Comparison of ENCODE assay signal across 2 cellular contexts in the genomic region with DNA sequence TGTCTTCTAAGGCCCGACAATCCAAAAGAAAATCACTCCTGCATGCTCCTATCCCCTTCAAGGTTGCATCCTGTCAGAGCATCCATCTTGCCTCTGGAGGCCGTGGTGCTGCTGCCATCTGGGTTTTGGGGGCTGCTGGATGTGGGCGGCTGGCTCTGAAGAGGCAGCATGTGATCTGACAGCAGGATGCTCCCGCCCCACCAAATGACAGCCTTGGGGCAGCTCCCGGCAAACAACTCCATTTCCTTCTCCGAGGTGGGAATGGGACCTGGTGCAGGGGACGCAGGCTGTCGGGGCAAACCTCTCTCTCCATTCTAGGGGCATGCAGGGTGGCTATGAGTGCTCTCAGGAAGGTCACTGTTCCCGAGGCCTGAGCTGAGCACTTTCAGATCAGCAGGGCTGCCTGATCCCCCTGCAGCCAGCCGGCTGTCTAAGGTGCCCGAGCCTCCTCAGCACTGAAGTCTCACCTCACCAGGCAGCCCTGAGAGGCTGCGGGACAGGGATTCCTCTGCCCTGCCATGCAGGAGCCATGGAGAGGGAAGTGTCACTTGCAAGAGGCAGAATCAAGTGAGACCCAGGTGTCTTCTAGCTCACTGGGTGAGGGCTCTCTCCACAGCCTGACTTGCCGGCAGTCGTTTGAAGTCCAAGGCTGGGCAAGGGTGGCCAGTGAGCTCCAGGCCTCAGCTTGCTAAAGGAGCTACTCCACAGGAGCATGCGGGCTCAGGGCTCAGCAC.
TF ChIP-seq lines count a peak whose summit lies in the region.

No MANE protein-coding gene starts in this region.

TF ChIP-seq in H1, 55 proteins besides CTCF, POLR2A, EP300 and RAD21:
- TF ChIP-seq CREB1 (IDR thresholded peaks at IDR 0.05), result no peak
- no peak for TF ChIP-seq RBBP5 (IDR thresholded peaks at IDR 0.05; ENCODE audit: borderline replicate concordance, low read depth, low read length)
- TF ChIP-seq E2F6 (IDR thresholded peaks at IDR 0.05), result no peak
TF ChIP-seq in H1: peak in this region for 0.

TF ChIP-seq in HEK293T, 16 proteins besides CTCF, POLR2A, EP300 and RAD21:
- TF ChIP-seq ELF4 (IDR thresholded peaks at IDR 0.05) (no peak), NFRKB (IDR thresholded peaks at IDR 0.05) (no peak), HDGF (IDR thresholded peaks at IDR 0.05; ENCODE audit: borderline replicate concordance) (no peak), FOXM1 (IDR thresholded peaks at IDR 0.05; ENCODE audit: borderline replicate concordance) (no peak)
